ENCODE assay signal across 1 cellular context in the genomic region with DNA sequence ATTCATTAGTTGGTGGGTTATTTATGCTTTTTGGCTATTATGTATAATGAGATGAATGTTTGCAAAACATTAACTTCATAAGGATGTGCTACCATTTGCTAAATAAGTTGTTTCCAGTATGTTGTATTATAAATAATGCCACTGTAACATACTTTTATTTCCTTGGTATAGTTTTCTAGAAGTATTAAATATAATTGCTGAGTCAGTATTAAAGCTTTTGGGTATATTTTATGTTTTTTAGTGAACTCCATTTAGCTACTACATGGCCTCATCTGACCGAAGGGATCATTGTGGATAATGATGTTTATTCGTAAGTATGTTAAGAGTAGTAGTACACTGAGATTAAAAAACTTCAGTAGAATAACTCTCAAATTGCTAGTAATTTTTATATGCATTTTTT.
TF ChIP-seq lines count a peak whose summit lies in the region.

No MANE protein-coding gene starts in this region.

TF ChIP-seq in K562, 482 proteins besides CTCF, POLR2A, EP300 and RAD21 (continued from another document):
- TF ChIP-seq, protein P1, sequence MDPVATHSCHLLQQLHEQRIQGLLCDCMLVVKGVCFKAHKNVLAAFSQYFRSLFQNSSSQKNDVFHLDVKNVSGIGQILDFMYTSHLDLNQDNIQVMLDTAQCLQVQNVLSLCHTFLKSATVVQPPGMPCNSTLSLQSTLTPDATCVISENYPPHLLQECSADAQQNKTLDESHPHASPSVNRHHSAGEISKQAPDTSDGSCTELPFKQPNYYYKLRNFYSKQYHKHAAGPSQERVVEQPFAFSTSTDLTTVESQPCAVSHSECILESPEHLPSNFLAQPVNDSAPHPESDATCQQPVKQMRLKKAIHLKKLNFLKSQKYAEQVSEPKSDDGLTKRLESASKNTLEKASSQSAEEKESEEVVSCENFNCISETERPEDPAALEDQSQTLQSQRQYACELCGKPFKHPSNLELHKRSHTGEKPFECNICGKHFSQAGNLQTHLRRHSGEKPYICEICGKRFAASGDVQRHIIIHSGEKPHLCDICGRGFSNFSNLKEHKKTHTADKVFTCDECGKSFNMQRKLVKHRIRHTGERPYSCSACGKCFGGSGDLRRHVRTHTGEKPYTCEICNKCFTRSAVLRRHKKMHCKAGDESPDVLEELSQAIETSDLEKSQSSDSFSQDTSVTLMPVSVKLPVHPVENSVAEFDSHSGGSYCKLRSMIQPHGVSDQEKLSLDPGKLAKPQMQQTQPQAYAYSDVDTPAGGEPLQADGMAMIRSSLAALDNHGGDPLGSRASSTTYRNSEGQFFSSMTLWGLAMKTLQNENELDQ (CRISPR knock-in tag; IDR thresholded peaks at IDR 0.05; ENCODE audit: borderline replicate concordance), result no peak
- TF ChIP-seq CBX2 (IDR thresholded peaks at IDR 0.05; ENCODE audit: insufficient read depth, low read length, poor library complexity, severe bottlenecking) (no peak), FOXK1 (CRISPR knock-in tag; IDR thresholded peaks at IDR 0.05; ENCODE audit: borderline replicate concordance) (no peak), MAFF (IDR thresholded peaks at IDR 0.05; ENCODE audit: low read length) (peak; percentile 81), PHB2 (IDR thresholded peaks at IDR 0.05; ENCODE audit: low read depth) (no peak), RNF2 (IDR thresholded peaks at IDR 0.05) (no peak), TRIM24 (IDR thresholded peaks at IDR 0.05) (no peak), RBFOX2 (IDR thresholded peaks at IDR 0.05; ENCODE audit: low read depth, low read length) (no peak), MAFG (tag; conservative IDR thresholded peaks at IDR 0.05) (peak; percentile 73), ZFX (CRISPR knock-in tag; IDR thresholded peaks at IDR 0.05) (no peak), BRCA1 (IDR thresholded peaks at IDR 0.05) (no peak), BRCA1 (CRISPR knock-in tag; IDR thresholded peaks at IDR 0.05) (no peak), TAF7 (tag; IDR thresholded peaks at IDR 0.05) (no peak), ATF1 (CRISPR knock-in tag; IDR thresholded peaks at IDR 0.05) (no peak), ATF1 (tag; IDR thresholded peaks at IDR 0.05) (no peak), DPF2 (IDR thresholded peaks at IDR 0.05) (no peak), CCAR2 (IDR thresholded peaks at IDR 0.05; ENCODE audit: low read depth, low read length) (no peak)
- TF ChIP-seq, protein P2, sequence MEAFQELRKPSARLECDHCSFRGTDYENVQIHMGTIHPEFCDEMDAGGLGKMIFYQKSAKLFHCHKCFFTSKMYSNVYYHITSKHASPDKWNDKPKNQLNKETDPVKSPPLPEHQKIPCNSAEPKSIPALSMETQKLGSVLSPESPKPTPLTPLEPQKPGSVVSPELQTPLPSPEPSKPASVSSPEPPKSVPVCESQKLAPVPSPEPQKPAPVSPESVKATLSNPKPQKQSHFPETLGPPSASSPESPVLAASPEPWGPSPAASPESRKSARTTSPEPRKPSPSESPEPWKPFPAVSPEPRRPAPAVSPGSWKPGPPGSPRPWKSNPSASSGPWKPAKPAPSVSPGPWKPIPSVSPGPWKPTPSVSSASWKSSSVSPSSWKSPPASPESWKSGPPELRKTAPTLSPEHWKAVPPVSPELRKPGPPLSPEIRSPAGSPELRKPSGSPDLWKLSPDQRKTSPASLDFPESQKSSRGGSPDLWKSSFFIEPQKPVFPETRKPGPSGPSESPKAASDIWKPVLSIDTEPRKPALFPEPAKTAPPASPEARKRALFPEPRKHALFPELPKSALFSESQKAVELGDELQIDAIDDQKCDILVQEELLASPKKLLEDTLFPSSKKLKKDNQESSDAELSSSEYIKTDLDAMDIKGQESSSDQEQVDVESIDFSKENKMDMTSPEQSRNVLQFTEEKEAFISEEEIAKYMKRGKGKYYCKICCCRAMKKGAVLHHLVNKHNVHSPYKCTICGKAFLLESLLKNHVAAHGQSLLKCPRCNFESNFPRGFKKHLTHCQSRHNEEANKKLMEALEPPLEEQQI (IDR thresholded peaks at IDR 0.05), result no peak
- TF ChIP-seq, protein P3, sequence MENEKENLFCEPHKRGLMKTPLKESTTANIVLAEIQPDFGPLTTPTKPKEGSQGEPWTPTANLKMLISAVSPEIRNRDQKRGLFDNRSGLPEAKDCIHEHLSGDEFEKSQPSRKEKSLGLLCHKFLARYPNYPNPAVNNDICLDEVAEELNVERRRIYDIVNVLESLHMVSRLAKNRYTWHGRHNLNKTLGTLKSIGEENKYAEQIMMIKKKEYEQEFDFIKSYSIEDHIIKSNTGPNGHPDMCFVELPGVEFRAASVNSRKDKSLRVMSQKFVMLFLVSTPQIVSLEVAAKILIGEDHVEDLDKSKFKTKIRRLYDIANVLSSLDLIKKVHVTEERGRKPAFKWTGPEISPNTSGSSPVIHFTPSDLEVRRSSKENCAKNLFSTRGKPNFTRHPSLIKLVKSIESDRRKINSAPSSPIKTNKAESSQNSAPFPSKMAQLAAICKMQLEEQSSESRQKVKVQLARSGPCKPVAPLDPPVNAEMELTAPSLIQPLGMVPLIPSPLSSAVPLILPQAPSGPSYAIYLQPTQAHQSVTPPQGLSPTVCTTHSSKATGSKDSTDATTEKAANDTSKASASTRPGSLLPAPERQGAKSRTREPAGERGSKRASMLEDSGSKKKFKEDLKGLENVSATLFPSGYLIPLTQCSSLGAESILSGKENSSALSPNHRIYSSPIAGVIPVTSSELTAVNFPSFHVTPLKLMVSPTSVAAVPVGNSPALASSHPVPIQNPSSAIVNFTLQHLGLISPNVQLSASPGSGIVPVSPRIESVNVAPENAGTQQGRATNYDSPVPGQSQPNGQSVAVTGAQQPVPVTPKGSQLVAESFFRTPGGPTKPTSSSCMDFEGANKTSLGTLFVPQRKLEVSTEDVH (IDR thresholded peaks at IDR 0.05; ENCODE audit: low read depth, partially characterized antibody), result no peak
- TF ChIP-seq, protein P4, sequence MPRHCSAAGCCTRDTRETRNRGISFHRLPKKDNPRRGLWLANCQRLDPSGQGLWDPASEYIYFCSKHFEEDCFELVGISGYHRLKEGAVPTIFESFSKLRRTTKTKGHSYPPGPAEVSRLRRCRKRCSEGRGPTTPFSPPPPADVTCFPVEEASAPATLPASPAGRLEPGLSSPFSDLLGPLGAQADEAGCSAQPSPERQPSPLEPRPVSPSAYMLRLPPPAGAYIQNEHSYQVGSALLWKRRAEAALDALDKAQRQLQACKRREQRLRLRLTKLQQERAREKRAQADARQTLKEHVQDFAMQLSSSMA (CRISPR knock-in tag; IDR thresholded peaks at IDR 0.05), result no peak
- TF ChIP-seq, protein P5, sequence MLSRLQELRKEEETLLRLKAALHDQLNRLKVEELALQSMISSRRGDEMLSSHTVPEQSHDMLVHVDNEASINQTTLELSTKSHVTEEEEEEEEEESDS (CRISPR knock-in tag; IDR thresholded peaks at IDR 0.05), result no peak
